In the genomic region with DNA sequence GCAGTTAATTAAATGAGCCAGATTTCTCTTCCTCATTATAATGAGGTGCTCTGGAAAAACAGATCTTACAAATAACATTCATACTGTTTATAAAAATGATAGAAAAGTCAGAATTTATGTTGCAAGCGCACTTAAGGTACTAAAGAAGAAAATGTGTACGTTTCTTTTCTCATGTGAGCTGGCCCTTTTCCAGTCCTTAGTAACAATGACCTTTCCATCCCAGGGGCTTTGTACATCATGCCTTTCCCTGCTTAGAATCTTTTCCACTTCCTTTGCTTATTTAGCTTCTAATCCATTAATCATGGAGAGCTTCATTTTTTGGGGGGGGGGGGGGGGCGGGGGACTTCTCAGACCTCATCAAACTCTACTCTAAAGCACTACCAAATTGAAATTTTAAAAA, we compare ENCODE assay signal across 1 cellular context.
TF ChIP-seq lines count a peak whose summit lies in the region.

No MANE protein-coding gene starts in this region.

TF ChIP-seq in GM12878, 131 proteins besides CTCF, POLR2A, EP300 and RAD21:
- no peak for TF ChIP-seq FOXM1 (IDR thresholded peaks at IDR 0.05; ENCODE audit: low read depth, low read length)
- TF ChIP-seq, protein P1, sequence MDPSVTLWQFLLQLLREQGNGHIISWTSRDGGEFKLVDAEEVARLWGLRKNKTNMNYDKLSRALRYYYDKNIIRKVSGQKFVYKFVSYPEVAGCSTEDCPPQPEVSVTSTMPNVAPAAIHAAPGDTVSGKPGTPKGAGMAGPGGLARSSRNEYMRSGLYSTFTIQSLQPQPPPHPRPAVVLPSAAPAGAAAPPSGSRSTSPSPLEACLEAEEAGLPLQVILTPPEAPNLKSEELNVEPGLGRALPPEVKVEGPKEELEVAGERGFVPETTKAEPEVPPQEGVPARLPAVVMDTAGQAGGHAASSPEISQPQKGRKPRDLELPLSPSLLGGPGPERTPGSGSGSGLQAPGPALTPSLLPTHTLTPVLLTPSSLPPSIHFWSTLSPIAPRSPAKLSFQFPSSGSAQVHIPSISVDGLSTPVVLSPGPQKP (IDR thresholded peaks at IDR 0.05; ENCODE audit: low read depth, low read length), result no peak
- no peak for TF ChIP-seq TBL1XR1 (IDR thresholded peaks at IDR 0.05; ENCODE audit: low read depth, low read length)
- TF ChIP-seq, protein P2, sequence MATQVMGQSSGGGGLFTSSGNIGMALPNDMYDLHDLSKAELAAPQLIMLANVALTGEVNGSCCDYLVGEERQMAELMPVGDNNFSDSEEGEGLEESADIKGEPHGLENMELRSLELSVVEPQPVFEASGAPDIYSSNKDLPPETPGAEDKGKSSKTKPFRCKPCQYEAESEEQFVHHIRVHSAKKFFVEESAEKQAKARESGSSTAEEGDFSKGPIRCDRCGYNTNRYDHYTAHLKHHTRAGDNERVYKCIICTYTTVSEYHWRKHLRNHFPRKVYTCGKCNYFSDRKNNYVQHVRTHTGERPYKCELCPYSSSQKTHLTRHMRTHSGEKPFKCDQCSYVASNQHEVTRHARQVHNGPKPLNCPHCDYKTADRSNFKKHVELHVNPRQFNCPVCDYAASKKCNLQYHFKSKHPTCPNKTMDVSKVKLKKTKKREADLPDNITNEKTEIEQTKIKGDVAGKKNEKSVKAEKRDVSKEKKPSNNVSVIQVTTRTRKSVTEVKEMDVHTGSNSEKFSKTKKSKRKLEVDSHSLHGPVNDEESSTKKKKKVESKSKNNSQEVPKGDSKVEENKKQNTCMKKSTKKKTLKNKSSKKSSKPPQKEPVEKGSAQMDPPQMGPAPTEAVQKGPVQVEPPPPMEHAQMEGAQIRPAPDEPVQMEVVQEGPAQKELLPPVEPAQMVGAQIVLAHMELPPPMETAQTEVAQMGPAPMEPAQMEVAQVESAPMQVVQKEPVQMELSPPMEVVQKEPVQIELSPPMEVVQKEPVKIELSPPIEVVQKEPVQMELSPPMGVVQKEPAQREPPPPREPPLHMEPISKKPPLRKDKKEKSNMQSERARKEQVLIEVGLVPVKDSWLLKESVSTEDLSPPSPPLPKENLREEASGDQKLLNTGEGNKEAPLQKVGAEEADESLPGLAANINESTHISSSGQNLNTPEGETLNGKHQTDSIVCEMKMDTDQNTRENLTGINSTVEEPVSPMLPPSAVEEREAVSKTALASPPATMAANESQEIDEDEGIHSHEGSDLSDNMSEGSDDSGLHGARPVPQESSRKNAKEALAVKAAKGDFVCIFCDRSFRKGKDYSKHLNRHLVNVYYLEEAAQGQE (IDR thresholded peaks at IDR 0.05; ENCODE audit: low read depth, low read length), result no peak
- no peak for TF ChIP-seq SREBF2 (IDR thresholded peaks at IDR 0.05; ENCODE audit: low read length)
- TF ChIP-seq CBX3 (IDR thresholded peaks at IDR 0.05; ENCODE audit: borderline replicate concordance, low read depth), result no peak
- TF ChIP-seq SMAD5 (IDR thresholded peaks at IDR 0.05; ENCODE audit: low read depth), result no peak
- no peak for TF ChIP-seq RCOR1 (conservative IDR thresholded peaks at IDR 0.05; ENCODE audit: low read depth, low read length)
- no peak for TF ChIP-seq ZSCAN29 (IDR thresholded peaks at IDR 0.05)
- TF ChIP-seq, protein P3, sequence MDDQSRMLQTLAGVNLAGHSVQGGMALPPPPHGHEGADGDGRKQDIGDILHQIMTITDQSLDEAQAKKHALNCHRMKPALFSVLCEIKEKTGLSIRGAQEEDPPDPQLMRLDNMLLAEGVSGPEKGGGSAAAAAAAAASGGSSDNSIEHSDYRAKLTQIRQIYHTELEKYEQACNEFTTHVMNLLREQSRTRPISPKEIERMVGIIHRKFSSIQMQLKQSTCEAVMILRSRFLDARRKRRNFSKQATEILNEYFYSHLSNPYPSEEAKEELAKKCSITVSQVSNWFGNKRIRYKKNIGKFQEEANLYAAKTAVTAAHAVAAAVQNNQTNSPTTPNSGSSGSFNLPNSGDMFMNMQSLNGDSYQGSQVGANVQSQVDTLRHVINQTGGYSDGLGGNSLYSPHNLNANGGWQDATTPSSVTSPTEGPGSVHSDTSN (IDR thresholded peaks at IDR 0.05; ENCODE audit: insufficient replicate concordance, low read depth, low read length), result no peak
- TF ChIP-seq ZNF24 (IDR thresholded peaks at IDR 0.05), result no peak
- no peak for TF ChIP-seq BRCA1 (IDR thresholded peaks at IDR 0.05; ENCODE audit: low read depth, low read length)
